ENCODE assay signal across 32 cellular contexts in genomic region chr17:70608193-70608592, GRCh38.
A peak's percentile ranks its signal among the peaks of the same experiment; 100 is the strongest.
DNase-seq lines count a peak whose midpoint lies in the region; ATAC-seq, FAIRE-seq and TF ChIP-seq lines count a peak whose summit lies in the region.
"Had no signal": no experiment of that assay in that cellular context is flagged by ENCODE, and none has a peak within 500 bp of the region (broad histone marks: within the 10 kb centered on the region; RNA-seq: fewer than 3 reads in every experiment).

No MANE protein-coding gene starts in this region.

- H3K36me3 ChIP-seq in astrocyte (ENCODE audit: insufficient read depth, low read length) (no peaks in the 10 kb centered on the region), MG63 (no peaks in the 10 kb centered on the region)
- H3K36me3 ChIP-seq: neutrophil had no signal

- H3K4me3 Mint-ChIP-seq in astrocyte (ENCODE audit: unreplicated experiment): no peak overlapping the region
- H3K4me3 Mint-ChIP-seq: activated CD4-positive, alpha-beta memory T cell treated with anti-CD3 and anti-CD28 coated beads for 36 hours; activated naive CD4-positive, alpha-beta T cell treated with anti-CD3 and anti-CD28 coated beads for 36 hours; brain; H9; mesothelial cell of epicardium; naive B cell had no signal

- H3K9me3 ChIP-seq in astrocyte (ENCODE audit: insufficient read depth, low read depth, low read length): no peaks in the 10 kb centered on the region
- no peaks in the 10 kb centered on the region for H3K9me3 ChIP-seq in MG63
- H3K9me3 ChIP-seq: neutrophil had no signal

- no peak overlapping the region for H3K4me3 ChIP-seq in astrocyte (ENCODE audit: insufficient read depth, low read depth, low read length)
- no peak overlapping the region for H3K4me3 ChIP-seq in MG63
- H3K4me3 ChIP-seq: SK-N-MC had no signal

- H4K20me1 ChIP-seq in astrocyte (ENCODE audit: insufficient read depth, low read length): no peaks in the 10 kb centered on the region

- no peak for FAIRE-seq in astrocyte (lab: Jason Lieb, UNC)
- FAIRE-seq: GM12891, HepG2, islet of Langerhans had no signal

- no peaks in the 10 kb centered on the region for H3K27me3 Mint-ChIP-seq in astrocyte (ENCODE audit: low read depth, unreplicated experiment)
- H3K27me3 Mint-ChIP-seq: activated CD4-positive, alpha-beta memory T cell treated with anti-CD3 and anti-CD28 coated beads for 36 hours; brain had no signal

- no peak overlapping the region for H3K27ac Mint-ChIP-seq in astrocyte (ENCODE audit: unreplicated experiment)
- H3K27ac Mint-ChIP-seq: activated CD4-positive, alpha-beta memory T cell treated with anti-CD3 and anti-CD28 coated beads for 36 hours; activated naive CD4-positive, alpha-beta T cell treated with anti-CD3 and anti-CD28 coated beads for 36 hours; brain; mesothelial cell of epicardium; naive B cell had no signal

- TF ChIP-seq EP300 in Ishikawa (IDR thresholded peaks at IDR 0.05; ENCODE audit: borderline replicate concordance): no peak

- ATAC-seq in esophagus mucosa: peak; percentile 35
- ATAC-seq: HepG2, left ventricle myocardium superior, sciatic nerve had no signal

- H3K27ac ChIP-seq in astrocyte (ENCODE audit: low read depth, low read length): no peak overlapping the region
- peak overlapping the region; percentile 97 for H3K27ac ChIP-seq in substantia nigra (ENCODE audit: low read depth, low read length, poor library complexity, severe bottlenecking)
- H3K27ac ChIP-seq: neutrophil, SK-N-MC had no signal

- H3K27me3 ChIP-seq in astrocyte (ENCODE audit: insufficient read depth, low read length) (no peaks in the 10 kb centered on the region), MG63 (no peaks in the 10 kb centered on the region)
- H3K27me3 ChIP-seq: neutrophil had no signal

- no peak for TF ChIP-seq CTCF in astrocyte (IDR thresholded peaks at IDR 0.05; ENCODE audit: insufficient read depth, low read depth, low read length)

- DNase-seq in astrocyte (ENCODE audit: low read depth) (peak; percentile 22), substantia nigra (lab: John Stamatoyannopoulos, UW) (no peak), MV-4-11 (lab: John Stamatoyannopoulos, UW) (no peak), middle frontal gyrus (ENCODE audit: extremely low spot score, low spot score) (no peak), MG63 (no peak)
- DNase-seq: activated CD4-positive, alpha-beta memory T cell treated with anti-CD3 and anti-CD28 coated beads for 36 hours; activated CD4-positive, CD25-positive, alpha-beta regulatory T cell treated with anti-CD3 and anti-CD28 coated beads, Interleukin-2, amount 50 U/mL, for 72 hours; activated CD8-positive, alpha-beta memory T cell treated with anti-CD3 and anti-CD28 coated beads, Interleukin-2, amount 50 U/mL, for 4 hours; activated naive CD4-positive, alpha-beta T cell treated with anti-CD3 and anti-CD28 coated beads for 36 hours; C1 segment of cervical spinal cord; effector CD4-positive, alpha-beta T cell; H9; Kasumi-1; left ventricle myocardium superior; naive B cell; NCI-H2107; posterior cingulate gyrus; RPMI8226; stimulated activated CD4-positive, alpha-beta T cell treated with anti-CD3 and anti-CD28 coated beads, Interleukin-12 subunit alpha, Interleukin-12 subunit beta, amount 100 ng/mL, for 4 hours; stimulated activated CD4-positive, alpha-beta T cell treated with anti-CD3 and anti-CD28 coated beads, Interleukin-4, amount 100 ng/mL, for 24 hours; T-helper 2 cell; trophoblast cell had no signal

- TF ChIP-seq RAD21 in Ishikawa (IDR thresholded peaks at IDR 0.05; ENCODE audit: low read depth): no peak

- H3K4me2 ChIP-seq in astrocyte (ENCODE audit: low read length): no peak overlapping the region

- H3K9ac ChIP-seq in astrocyte (ENCODE audit: low read length): no peak overlapping the region

- no peaks in the 10 kb centered on the region for H3K36me3 Mint-ChIP-seq in astrocyte (ENCODE audit: low read depth, unreplicated experiment)
- H3K36me3 Mint-ChIP-seq: activated CD4-positive, alpha-beta memory T cell treated with anti-CD3 and anti-CD28 coated beads for 36 hours; brain; mesothelial cell of epicardium; naive B cell had no signal

- no peaks in the 10 kb centered on the region for H3K9me3 Mint-ChIP-seq in astrocyte (ENCODE audit: unreplicated experiment)
- H3K9me3 Mint-ChIP-seq: activated CD4-positive, alpha-beta memory T cell treated with anti-CD3 and anti-CD28 coated beads for 36 hours; activated naive CD4-positive, alpha-beta T cell treated with anti-CD3 and anti-CD28 coated beads for 36 hours; H9; naive B cell had no signal

- no peaks in the 10 kb centered on the region for H3K4me1 ChIP-seq in astrocyte (ENCODE audit: insufficient read depth, low read length)

- no peak overlapping the region for H2AFZ ChIP-seq in astrocyte (ENCODE audit: low read depth, low read length)

- H3K4me1 Mint-ChIP-seq in astrocyte (ENCODE audit: low read depth, unreplicated experiment): peaks cover 4% of the 10 kb centered on the region
- H3K4me1 Mint-ChIP-seq: naive B cell had no signal

- H3K79me2 ChIP-seq in astrocyte (ENCODE audit: insufficient read depth, low read length): no peaks in the 10 kb centered on the region

TF ChIP-seq in Ishikawa, 13 proteins besides CTCF, POLR2A, EP300 and RAD21:
- TF ChIP-seq USF1 (IDR thresholded peaks at IDR 0.05): no peak
- TF ChIP-seq REST (IDR thresholded peaks at IDR 0.05; ENCODE audit: low read depth): no peak
- TF ChIP-seq CEBPB (IDR thresholded peaks at IDR 0.05): 0 out of 2 replicates have a peak, but pooled peaks have one; percentile 1
- TF ChIP-seq TEAD4 (IDR thresholded peaks at IDR 0.05): peak; percentile 59
- no peak for TF ChIP-seq NFIC (IDR thresholded peaks at IDR 0.05)
- no peak for TF ChIP-seq EGR1 (IDR thresholded peaks at IDR 0.05)
- no peak for TF ChIP-seq ZBTB7A (IDR thresholded peaks at IDR 0.05; ENCODE audit: low read depth)
- TF ChIP-seq TCF12 (IDR thresholded peaks at IDR 0.05; ENCODE audit: low read depth): no peak
- TF ChIP-seq MAX (IDR thresholded peaks at IDR 0.05): no peak
- TF ChIP-seq CREB1 (IDR thresholded peaks at IDR 0.05; ENCODE audit: low read depth): no peak
- no peak for TF ChIP-seq TAF1 (IDR thresholded peaks at IDR 0.05; ENCODE audit: low read depth)
- TF ChIP-seq YY1 (IDR thresholded peaks at IDR 0.05; ENCODE audit: low read depth): no peak
